In genomic region chr19:6073206-6073605, GRCh38 we compare ENCODE assay signal across 7 cellular contexts. TPM values are rescaled to one million over a fixed set of nuclear protein-coding genes. Genes with fewer than 3 reads are reported as not detected.
A peak's percentile ranks its signal among the peaks of the same experiment; 100 is the strongest.
DNase-seq lines count a peak whose midpoint lies in the region; ATAC-seq and TF ChIP-seq lines count a peak whose summit lies in the region.
"Not testable (repeated sequence)": the region's sequence is repeated elsewhere in the genome, so short reads cannot be mapped to it uniquely, and the experiment has no call there.

No MANE protein-coding gene starts in this region.

- H3K9me3 Mint-ChIP-seq in osteocyte (ENCODE audit: unreplicated experiment); type B pancreatic cell: not testable (repeated sequence)

- H3K4me1 Mint-ChIP-seq in osteocyte (ENCODE audit: unreplicated experiment) (peaks cover 42% of the 10 kb centered on the region), type B pancreatic cell (ENCODE audit: unreplicated experiment) (peaks cover 27% of the 10 kb centered on the region)

- not testable (repeated sequence) for H3K36me3 Mint-ChIP-seq in osteocyte (ENCODE audit: unreplicated experiment)
- peaks cover 12% of the 10 kb centered on the region for H3K36me3 Mint-ChIP-seq in type B pancreatic cell

- not testable (repeated sequence) for H3K4me3 ChIP-seq in coronary artery, esophagus squamous epithelium, thoracic aorta

- not testable (repeated sequence) for H3K27ac Mint-ChIP-seq in osteocyte (ENCODE audit: unreplicated experiment); type B pancreatic cell

- H3K27ac ChIP-seq in RWPE1: peak overlapping the region; percentile 83
- H3K27ac ChIP-seq in coronary artery: peak overlapping the region in 1 of 2 donors; percentile 56
- peak overlapping the region in 3 of 4 donors; percentile 2 to 82 (median 67) for H3K27ac ChIP-seq in esophagus squamous epithelium
- peak overlapping the region; percentile 83 to 88 for H3K27ac ChIP-seq in thoracic aorta

- CTCF ChIA-PET in RWPE1 (lab: Yijun Ruan, JAX): interaction anchor here (0.6 to 0.8 kb wide), 4 partner anchors 9 to 52 kb away, joined by 3 to 6 read pairs (median 3); no protein-coding TSS in a partner anchor

- H3K9me3 ChIP-seq in esophagus squamous epithelium, thoracic aorta: not testable (repeated sequence)

- ATAC-seq in left lobe of liver; thoracic aorta (ENCODE audit: insufficient number of reproducible peaks, low FRiP score, low read depth): not testable (repeated sequence)

- H3K4me1 ChIP-seq in esophagus squamous epithelium: peaks cover 0 to 45% (median 23%) of the 10 kb centered on the region in 3 donors
- H3K4me1 ChIP-seq in thoracic aorta (ENCODE audit: control insufficient read depth in 1 of 2, low read depth in 2 of 2): peaks cover 33 to 57% of the 10 kb centered on the region in 2 donors

- not testable (repeated sequence) for TF ChIP-seq CTCF in RWPE1 (conservative IDR thresholded peaks at IDR 0.05; ENCODE audit: low read depth); coronary artery (IDR thresholded peaks at IDR 0.05); esophagus squamous epithelium (IDR thresholded peaks at IDR 0.05); osteocyte (IDR thresholded peaks at IDR 0.05); thoracic aorta (IDR thresholded peaks at IDR 0.05); type B pancreatic cell (conservative IDR thresholded peaks at IDR 0.05)

- not testable (repeated sequence) for H3K36me3 ChIP-seq in esophagus squamous epithelium, thoracic aorta

- not testable (repeated sequence) for H3K27me3 Mint-ChIP-seq in osteocyte (ENCODE audit: unreplicated experiment); type B pancreatic cell

- H3K27me3 ChIP-seq in esophagus squamous epithelium; thoracic aorta (replicated peaks; ENCODE audit: insufficient read depth): not testable (repeated sequence)

- H3K4me3 Mint-ChIP-seq in osteocyte (ENCODE audit: unreplicated experiment); type B pancreatic cell: not testable (repeated sequence)

- TF ChIP-seq POLR2A in esophagus squamous epithelium (IDR thresholded peaks at IDR 0.05): not testable (repeated sequence)

- DNase-seq in RWPE1 (ENCODE audit: low spot score); esophagus squamous epithelium (lab: John Stamatoyannopoulos, UW); thoracic aorta (ENCODE audit: low spot score): not testable (repeated sequence)
- DNase-seq in coronary artery (ENCODE audit: low spot score) (peak; percentile 47), left lobe of liver (ENCODE audit: low spot score) (peak; percentile 26), osteocyte (ENCODE audit: extremely low spot score, unreplicated experiment) (peak; percentile 30), type B pancreatic cell (ENCODE audit: extremely low spot score, unreplicated experiment) (peak; percentile 32)

- WGBS in esophagus squamous epithelium, 2 donors: 92 to 93% methylated on average over 5 to 8 of the region's 10 CpGs

- POLR2A ChIA-PET in RWPE1 (lab: Yijun Ruan, JAX; ENCODE audit: low non-redundant PET): not testable (repeated sequence)

- intact Hi-C loops in esophagus squamous epithelium (cut with DNase I): not testable (repeated sequence)

RNA-seq across cellular contexts. Expression of gene RFX2, which starts 37.1 kb away (rescaled TPM):
- 10 to 100 TPM in 1 of 4 donors, 1 to 10 TPM in 3; 5.2 to 21.4 (median 7.7) TPM for total RNA-seq in esophagus squamous epithelium
- total RNA-seq in left lobe of liver: 2.3 TPM
- 4.5 and 5.3 TPM in 2 replicates for total RNA-seq in osteocyte
- total RNA-seq in thoracic aorta: 10 to 100 TPM; 21.7 to 30.3 TPM
- 7.0 and 18.0 TPM in 2 replicates for total RNA-seq in type B pancreatic cell (ENCODE audit: low replicate concordance)
